Comparison of ENCODE assay signal across 16 cellular contexts in genomic region chr11:88384678-88385015, GRCh38. TPM values are rescaled to one million over a fixed set of nuclear protein-coding genes. Genes with fewer than 3 reads are reported as not detected.
A peak's percentile ranks its signal among the peaks of the same experiment; 100 is the strongest.
DNase-seq lines count a peak whose midpoint lies in the region; ATAC-seq and TF ChIP-seq lines count a peak whose summit lies in the region.
"Had no signal": no experiment of that assay in that cellular context is flagged by ENCODE, and none has a peak within 500 bp of the region (broad histone marks: within the 10 kb centered on the region; RNA-seq: fewer than 3 reads in every experiment).

No MANE protein-coding gene starts in this region.

- H3K36me3 Mint-ChIP-seq in activated T-helper 17 cell treated with anti-CD3 and anti-CD28 coated beads, Interleukin-2, amount 50 U/mL, for 72 hours (ENCODE audit: low read depth) = no peaks in the 10 kb centered on the region
- H3K36me3 Mint-ChIP-seq in CD4-positive, alpha-beta T cell (ENCODE audit: low read depth) = no peaks in the 10 kb centered on the region
- no peaks in the 10 kb centered on the region for H3K36me3 Mint-ChIP-seq in activated CD4-positive, alpha-beta memory T cell treated with anti-CD3 and anti-CD28 coated beads for 36 hours
- H3K36me3 Mint-ChIP-seq: activated naive CD4-positive, alpha-beta T cell treated with anti-CD3 and anti-CD28 coated beads, Interleukin-2, amount 10 ng/mL, durations not matched to agents 7 days and 5 days; memory B cell had no signal

- H3K27me3 ChIP-seq in ACC112 (ENCODE audit: insufficient read depth, low read length) = no peaks in the 10 kb centered on the region
- H3K27me3 ChIP-seq in CD4-positive, alpha-beta T cell (ENCODE audit: control insufficient read depth, insufficient read depth, low read length) = no peaks in the 10 kb centered on the region

- no peaks in the 10 kb centered on the region for H3K27me3 Mint-ChIP-seq in activated T-helper 17 cell treated with anti-CD3 and anti-CD28 coated beads, Interleukin-2, amount 50 U/mL, for 72 hours
- H3K27me3 Mint-ChIP-seq in CD4-positive, alpha-beta T cell = no peaks in the 10 kb centered on the region
- no peaks in the 10 kb centered on the region for H3K27me3 Mint-ChIP-seq in activated CD4-positive, alpha-beta memory T cell treated with anti-CD3 and anti-CD28 coated beads for 36 hours
- H3K27me3 Mint-ChIP-seq: activated naive CD4-positive, alpha-beta T cell treated with anti-CD3 and anti-CD28 coated beads, Interleukin-2, amount 10 ng/mL, durations not matched to agents 7 days and 5 days; memory B cell had no signal

- no TSS peak for BruUV-seq in OCI-LY7 (replicated peaks; lab: Mats Ljungman, UMichigan)

- H3K4me2 ChIP-seq in OCI-LY7 (ENCODE audit: low read length) = no peak overlapping the region

- POLR2A ChIA-PET in OCI-LY7 (lab: Charles Lee) = no interaction called here
- POLR2A ChIA-PET in CD4-positive, alpha-beta T cell (lab: Charles Lee) = no interaction called here
- POLR2A ChIA-PET in activated CD4-positive, alpha-beta memory T cell treated with anti-CD3 and anti-CD28 coated beads for 36 hours (lab: Charles Lee) = interaction anchor here (0.8 kb wide), 1 partner anchor 46 kb away, joined by 3 read pairs; no protein-coding TSS in a partner anchor

- peak overlapping the region; percentile 22 for H3K4me3 ChIP-seq in ACC112 (ENCODE audit: low read depth, low read length)
- H3K4me3 ChIP-seq in OCI-LY7 (ENCODE audit: low read depth, low read length, poor library complexity, severe bottlenecking) = no peak overlapping the region
- H3K4me3 ChIP-seq: thoracic aorta had no signal

- peak overlapping the region; percentile 16 for H2AFZ ChIP-seq in ACC112 (ENCODE audit: low read length, unreplicated experiment)
- H2AFZ ChIP-seq in OCI-LY7 (ENCODE audit: low read length) = no peak overlapping the region

- H3K4me1 ChIP-seq in ACC112 (ENCODE audit: control insufficient read depth, insufficient read depth, low read length, unreplicated experiment) (peaks cover 8% of the 10 kb centered on the region), OCI-LY7 (ENCODE audit: insufficient read depth, low read length, poor library complexity, severe bottlenecking) (no peaks in the 10 kb centered on the region)

- no peaks in the 10 kb centered on the region for H3K79me2 ChIP-seq in ACC112 (ENCODE audit: control insufficient read depth, insufficient read depth, low read length, unreplicated experiment)
- H3K79me2 ChIP-seq in OCI-LY7 (ENCODE audit: insufficient read depth, low read depth, low read length) = no peaks in the 10 kb centered on the region

- H3K36me3 ChIP-seq in ACC112 (ENCODE audit: insufficient read depth, low read length) = no peaks in the 10 kb centered on the region
- H3K36me3 ChIP-seq in OCI-LY7 (ENCODE audit: insufficient read depth, low read length) = no peaks in the 10 kb centered on the region
- H3K36me3 ChIP-seq: thoracic aorta had no signal

- intact Hi-C loops in OCI-LY7 (cut with micrococcal nuclease; ENCODE audit: unreplicated experiment) = no loop called here
- intact Hi-C loops in CD4-positive, alpha-beta T cell (cut with DNase I, micrococcal nuclease) = no loop called here
- intact Hi-C loops in activated CD4-positive, alpha-beta memory T cell treated with anti-CD3 and anti-CD28 coated beads for 36 hours (cut with micrococcal nuclease) = no loop called here

- peaks cover 9% of the 10 kb centered on the region for H3K4me1 Mint-ChIP-seq in activated T-helper 17 cell treated with anti-CD3 and anti-CD28 coated beads, Interleukin-2, amount 50 U/mL, for 72 hours
- no peaks in the 10 kb centered on the region for H3K4me1 Mint-ChIP-seq in CD4-positive, alpha-beta T cell (ENCODE audit: low read depth)
- H3K4me1 Mint-ChIP-seq in activated CD4-positive, alpha-beta memory T cell treated with anti-CD3 and anti-CD28 coated beads for 36 hours (ENCODE audit: low read depth) = peaks cover 5% of the 10 kb centered on the region
- H3K4me1 Mint-ChIP-seq: activated naive CD4-positive, alpha-beta T cell treated with anti-CD3 and anti-CD28 coated beads, Interleukin-2, amount 10 ng/mL, durations not matched to agents 7 days and 5 days; memory B cell had no signal

- TF ChIP-seq CTCF in OCI-LY7 (conservative IDR thresholded peaks at IDR 0.05; ENCODE audit: low read length) = no peak
- no peak for TF ChIP-seq CTCF in CD4-positive, alpha-beta T cell (IDR thresholded peaks at IDR 0.05)

- no peaks in the 10 kb centered on the region for H4K20me1 ChIP-seq in OCI-LY7 (ENCODE audit: insufficient read depth, low read length)

- H3K9me3 ChIP-seq in OCI-LY7 (ENCODE audit: low read length) = no peaks in the 10 kb centered on the region
- H3K9me3 ChIP-seq in CD4-positive, alpha-beta T cell (ENCODE audit: control insufficient read depth, low read length) = no peaks in the 10 kb centered on the region
- H3K9me3 ChIP-seq: thoracic aorta had no signal

- H3K27ac ChIP-seq in ACC112 (ENCODE audit: low read depth, low read length) (peak overlapping the region; percentile 22), OCI-LY7 (ENCODE audit: low read depth, low read length, poor library complexity, severe bottlenecking) (no peak overlapping the region)
- no peak overlapping the region for H3K27ac ChIP-seq in CD4-positive, alpha-beta T cell (ENCODE audit: low read depth, low read length)
- H3K27ac ChIP-seq: thoracic aorta had no signal

- ATAC-seq in activated T-helper 17 cell treated with anti-CD3 and anti-CD28 coated beads, Interleukin-2, amount 50 U/mL, for 72 hours (replicated peaks) = no peak
- no peak for ATAC-seq in CD4-positive, alpha-beta T cell (ENCODE audit: poor library complexity)

- H3K9me2 ChIP-seq in OCI-LY7 (ENCODE audit: insufficient read depth, low read length) = no peaks in the 10 kb centered on the region

- CTCF ChIA-PET in OCI-LY7 (lab: Charles Lee; ENCODE audit: unreplicated experiment) = no interaction called here
- CTCF ChIA-PET in CD4-positive, alpha-beta T cell (lab: Charles Lee) = no interaction called here
- CTCF ChIA-PET in activated CD4-positive, alpha-beta memory T cell treated with anti-CD3 and anti-CD28 coated beads for 36 hours (lab: Charles Lee) = no interaction called here

- no peak overlapping the region for H3K27ac Mint-ChIP-seq in activated T-helper 17 cell treated with anti-CD3 and anti-CD28 coated beads, Interleukin-2, amount 50 U/mL, for 72 hours
- no peak overlapping the region for H3K27ac Mint-ChIP-seq in CD4-positive, alpha-beta T cell
- H3K27ac Mint-ChIP-seq in activated CD4-positive, alpha-beta memory T cell treated with anti-CD3 and anti-CD28 coated beads for 36 hours = no peak overlapping the region
- H3K27ac Mint-ChIP-seq: activated naive CD4-positive, alpha-beta T cell treated with anti-CD3 and anti-CD28 coated beads, Interleukin-2, amount 10 ng/mL, durations not matched to agents 7 days and 5 days; memory B cell had no signal

- no peaks in the 10 kb centered on the region for H3K9me3 Mint-ChIP-seq in activated T-helper 17 cell treated with anti-CD3 and anti-CD28 coated beads, Interleukin-2, amount 50 U/mL, for 72 hours
- H3K9me3 Mint-ChIP-seq in CD4-positive, alpha-beta T cell = no peaks in the 10 kb centered on the region
- H3K9me3 Mint-ChIP-seq in activated CD4-positive, alpha-beta memory T cell treated with anti-CD3 and anti-CD28 coated beads for 36 hours = no peaks in the 10 kb centered on the region
- H3K9me3 Mint-ChIP-seq: activated naive CD4-positive, alpha-beta T cell treated with anti-CD3 and anti-CD28 coated beads, Interleukin-2, amount 10 ng/mL, durations not matched to agents 7 days and 5 days; memory B cell had no signal

- H3K4me3 Mint-ChIP-seq in activated T-helper 17 cell treated with anti-CD3 and anti-CD28 coated beads, Interleukin-2, amount 50 U/mL, for 72 hours = no peak overlapping the region
- no peak overlapping the region for H3K4me3 Mint-ChIP-seq in CD4-positive, alpha-beta T cell
- no peak overlapping the region for H3K4me3 Mint-ChIP-seq in activated CD4-positive, alpha-beta memory T cell treated with anti-CD3 and anti-CD28 coated beads for 36 hours
- H3K4me3 Mint-ChIP-seq: activated naive CD4-positive, alpha-beta T cell treated with anti-CD3 and anti-CD28 coated beads, Interleukin-2, amount 10 ng/mL, durations not matched to agents 7 days and 5 days; memory B cell had no signal

- DNase-seq in HK-2 (ENCODE audit: unreplicated experiment) (peak; percentile 10), astrocyte of the hippocampus (ENCODE audit: low read depth, low spot score) (peak; percentile 79), kidney glomerular epithelial cell (lab: John Stamatoyannopoulos, UW) (peak; percentile 99), OCI-LY7 (ENCODE audit: low spot score) (no peak)
- DNase-seq in CD4-positive, alpha-beta T cell = no peak
- DNase-seq in activated CD4-positive, alpha-beta memory T cell treated with anti-CD3 and anti-CD28 coated beads for 36 hours = no peak
- DNase-seq: activated naive CD4-positive, alpha-beta T cell treated with anti-CD3 and anti-CD28 coated beads, Interleukin-2, amount 10 ng/mL, durations not matched to agents 7 days and 5 days; erythroblast; NCI-H1436; NCI-H526 treated with DMSO at 0.1 percent for 48 hours; posterior cingulate gyrus; Right ventricle myocardium superior had no signal

RNA-seq across cellular contexts. Expression of gene CTSC, which starts 47.1 kb away (rescaled TPM):
- 60.5 and 78.2 TPM in 2 replicates for total RNA-seq in OCI-LY7 (2014; rRNA removed; shearing (Covaris generic))
- 84.1 and 90.3 TPM in 2 replicates for total RNA-seq in OCI-LY7 (2022)
- 100 to 1,000 TPM in 1 of 2 donors, 10 to 100 TPM in 1; 57.3 to 142 TPM for total RNA-seq in activated T-helper 17 cell treated with anti-CD3 and anti-CD28 coated beads, Interleukin-2, amount 50 U/mL, for 72 hours
- 10 to 100 TPM; 28.5 to 32.6 TPM for total RNA-seq in CD4-positive, alpha-beta T cell
- total RNA-seq in activated CD4-positive, alpha-beta memory T cell treated with anti-CD3 and anti-CD28 coated beads for 36 hours = 10 to 100 TPM; 66.5 to 70.7 TPM

Comparison
In these comparisons a context has a peak if more than half of its experiments do, and no peak if none do; other contexts are left out.
1. DNase-seq: peak in HK-2 (single experiment), astrocyte of the hippocampus (single experiment) and kidney glomerular epithelial cell (single experiment); none in OCI-LY7 (single experiment), CD4-positive, alpha-beta T cell (0 of 10) and activated CD4-positive, alpha-beta memory T cell treated with anti-CD3 and anti-CD28 coated beads for 36 hours (single experiment).